Comparison of ENCODE assay signal across 1 cellular context in the genomic region with DNA sequence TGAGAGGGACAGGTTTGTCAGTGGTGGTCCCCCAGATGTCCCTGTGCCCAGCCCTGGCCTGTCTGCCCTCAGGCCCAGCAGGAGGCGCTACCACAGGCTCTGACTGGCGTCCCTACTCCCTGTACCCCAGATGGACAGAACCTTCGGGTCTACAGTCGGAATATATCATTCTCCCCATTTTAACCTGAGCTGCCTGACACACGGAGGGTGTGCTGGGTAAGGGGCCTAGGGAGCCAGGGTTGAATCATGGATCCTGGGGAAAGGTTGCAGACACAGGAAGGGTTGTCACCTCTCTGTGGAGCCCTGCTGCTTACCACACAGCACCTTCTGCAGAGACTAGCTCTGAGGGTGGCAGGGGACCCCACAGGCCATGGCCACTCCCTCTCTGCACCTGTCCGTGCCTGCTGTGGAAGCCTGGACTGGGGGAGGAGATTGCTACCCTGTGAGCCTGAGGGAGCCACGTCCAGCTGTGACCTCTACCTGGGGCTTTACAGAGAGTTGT.
TF ChIP-seq lines count a peak whose summit lies in the region.

No MANE protein-coding gene starts in this region.

TF ChIP-seq in WTC11, 78 proteins besides CTCF, POLR2A, EP300 and RAD21 (continued from another document):
- TF ChIP-seq, protein P1, sequence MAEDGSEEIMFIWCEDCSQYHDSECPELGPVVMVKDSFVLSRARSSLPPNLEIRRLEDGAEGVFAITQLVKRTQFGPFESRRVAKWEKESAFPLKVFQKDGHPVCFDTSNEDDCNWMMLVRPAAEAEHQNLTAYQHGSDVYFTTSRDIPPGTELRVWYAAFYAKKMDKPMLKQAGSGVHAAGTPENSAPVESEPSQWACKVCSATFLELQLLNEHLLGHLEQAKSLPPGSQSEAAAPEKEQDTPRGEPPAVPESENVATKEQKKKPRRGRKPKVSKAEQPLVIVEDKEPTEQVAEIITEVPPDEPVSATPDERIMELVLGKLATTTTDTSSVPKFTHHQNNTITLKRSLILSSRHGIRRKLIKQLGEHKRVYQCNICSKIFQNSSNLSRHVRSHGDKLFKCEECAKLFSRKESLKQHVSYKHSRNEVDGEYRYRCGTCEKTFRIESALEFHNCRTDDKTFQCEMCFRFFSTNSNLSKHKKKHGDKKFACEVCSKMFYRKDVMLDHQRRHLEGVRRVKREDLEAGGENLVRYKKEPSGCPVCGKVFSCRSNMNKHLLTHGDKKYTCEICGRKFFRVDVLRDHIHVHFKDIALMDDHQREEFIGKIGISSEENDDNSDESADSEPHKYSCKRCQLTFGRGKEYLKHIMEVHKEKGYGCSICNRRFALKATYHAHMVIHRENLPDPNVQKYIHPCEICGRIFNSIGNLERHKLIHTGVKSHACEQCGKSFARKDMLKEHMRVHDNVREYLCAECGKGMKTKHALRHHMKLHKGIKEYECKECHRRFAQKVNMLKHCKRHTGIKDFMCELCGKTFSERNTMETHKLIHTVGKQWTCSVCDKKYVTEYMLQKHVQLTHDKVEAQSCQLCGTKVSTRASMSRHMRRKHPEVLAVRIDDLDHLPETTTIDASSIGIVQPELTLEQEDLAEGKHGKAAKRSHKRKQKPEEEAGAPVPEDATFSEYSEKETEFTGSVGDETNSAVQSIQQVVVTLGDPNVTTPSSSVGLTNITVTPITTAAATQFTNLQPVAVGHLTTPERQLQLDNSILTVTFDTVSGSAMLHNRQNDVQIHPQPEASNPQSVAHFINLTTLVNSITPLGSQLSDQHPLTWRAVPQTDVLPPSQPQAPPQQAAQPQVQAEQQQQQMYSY (CRISPR knock-in tag; IDR thresholded peaks at IDR 0.05) = no peak
- TF ChIP-seq ZNF121 (CRISPR knock-in tag; IDR thresholded peaks at IDR 0.05) (no peak), ZNF219 (CRISPR knock-in tag; IDR thresholded peaks at IDR 0.05; ENCODE audit: borderline replicate concordance) (no peak), MAX (CRISPR knock-in tag; IDR thresholded peaks at IDR 0.05) (no peak), OVOL2 (CRISPR knock-in tag; IDR thresholded peaks at IDR 0.05; ENCODE audit: borderline replicate concordance) (no peak), ETV6 (CRISPR knock-in tag; IDR thresholded peaks at IDR 0.05) (no peak), ATF3 (CRISPR knock-in tag; conservative IDR thresholded peaks at IDR 0.05) (no peak)
